26 cellular contexts compared by ENCODE assay signal in the genomic region with DNA sequence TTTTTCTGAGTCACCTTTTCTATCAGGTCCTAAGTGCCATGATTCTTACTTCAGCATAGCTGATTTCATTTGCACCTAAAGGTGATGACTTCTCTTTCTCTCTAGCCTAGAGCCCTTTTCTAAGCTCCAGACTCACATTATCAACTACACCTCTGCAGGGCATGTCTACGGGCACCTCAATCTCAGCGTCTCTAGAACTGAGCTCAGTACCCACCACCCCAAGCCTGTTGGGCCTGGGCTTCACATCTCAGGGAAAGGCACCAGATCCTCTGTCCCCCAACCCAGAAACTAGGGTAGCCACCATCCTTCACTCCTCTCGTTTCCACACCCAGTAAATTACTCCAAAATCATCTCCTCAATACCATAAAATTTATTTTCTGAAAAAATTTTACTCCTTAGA. TPM values are rescaled to one million over a fixed set of nuclear protein-coding genes. Genes with fewer than 3 reads are reported as not detected.
DNase-seq lines count a peak whose midpoint lies in the region; ATAC-seq and TF ChIP-seq lines count a peak whose summit lies in the region.
"Had no signal": no experiment of that assay in that cellular context is flagged by ENCODE, and none has a peak within 500 bp of the region (broad histone marks: within the 10 kb centered on the region; RNA-seq: fewer than 3 reads in every experiment).

No MANE protein-coding gene starts in this region.

- no peaks in the 10 kb centered on the region for H3K27me3 Mint-ChIP-seq in activated naive CD8-positive, alpha-beta T cell treated with anti-CD3 and anti-CD28 coated beads, Interleukin-2, amount 50 U/mL, for 24 hours
- H3K27me3 Mint-ChIP-seq in progenitor cell of endocrine pancreas, result no peaks in the 10 kb centered on the region
- H3K27me3 Mint-ChIP-seq: activated B cell treated with CpG ODN at 0.5 μM for 24 hours had no signal

- H3K4me1 ChIP-seq in right atrium auricular region, result no peaks in the 10 kb centered on the region
- no peaks in the 10 kb centered on the region for H3K4me1 ChIP-seq in HCT116 (ENCODE audit: control insufficient read depth in 1 of 2, insufficient read depth in 2 of 2, low read length in 2 of 2)
- H3K4me1 ChIP-seq: colonic mucosa, prostate gland, stomach, thyroid gland had no signal

- CTCF ChIA-PET in HCT116 (lab: Charles Lee), result interaction anchor here (1.0 to 3.0 kb wide), 2 partner anchors 8 to 10 kb away, joined by 4 to 10 read pairs; no protein-coding TSS in a partner anchor

- peaks cover 4% of the 10 kb centered on the region for H3K4me1 Mint-ChIP-seq in activated naive CD8-positive, alpha-beta T cell treated with anti-CD3 and anti-CD28 coated beads, Interleukin-2, amount 50 U/mL, for 24 hours
- H3K4me1 Mint-ChIP-seq in progenitor cell of endocrine pancreas (ENCODE audit: low read depth), result no peaks in the 10 kb centered on the region
- H3K4me1 Mint-ChIP-seq: activated B cell treated with CpG ODN at 0.5 μM for 24 hours had no signal

- BruUV-seq in HCT116 (replicated peaks; lab: Mats Ljungman, UMichigan), result no TSS peak

- no peak for TF ChIP-seq CTCF in right atrium auricular region (IDR thresholded peaks at IDR 0.05)
- TF ChIP-seq CTCF in HCT116 (IDR thresholded peaks at IDR 0.05 in 2 of 3, conservative IDR thresholded peaks at IDR 0.05 in 1 of 3; ENCODE audit: borderline replicate concordance in 1 of 3, insufficient read depth in 1 of 3, low read depth in 2 of 3, low read length in 2 of 3), result no peak
- no peak for TF ChIP-seq CTCF in progenitor cell of endocrine pancreas (IDR thresholded peaks at IDR 0.05; ENCODE audit: unreplicated experiment)
- TF ChIP-seq CTCF in GM20000 (IDR thresholded peaks at IDR 0.05; ENCODE audit: extremely low read depth, missing control alignments), result no peak

- no peaks in the 10 kb centered on the region for H3K79me2 ChIP-seq in HCT116 (ENCODE audit: insufficient read depth, low read length)

- H3K36me3 Mint-ChIP-seq in activated naive CD8-positive, alpha-beta T cell treated with anti-CD3 and anti-CD28 coated beads, Interleukin-2, amount 50 U/mL, for 24 hours (ENCODE audit: low read depth), result peaks cover 50% of the 10 kb centered on the region
- peaks cover 42% of the 10 kb centered on the region for H3K36me3 Mint-ChIP-seq in progenitor cell of endocrine pancreas (ENCODE audit: insufficient read depth)

- peak overlapping the region; percentile 58 for H3K27ac Mint-ChIP-seq in activated naive CD8-positive, alpha-beta T cell treated with anti-CD3 and anti-CD28 coated beads, Interleukin-2, amount 50 U/mL, for 24 hours
- peak overlapping the region; percentile 67 for H3K27ac Mint-ChIP-seq in progenitor cell of endocrine pancreas
- H3K27ac Mint-ChIP-seq: activated B cell treated with CpG ODN at 0.5 μM for 24 hours had no signal

- H3K9me3 Mint-ChIP-seq in activated naive CD8-positive, alpha-beta T cell treated with anti-CD3 and anti-CD28 coated beads, Interleukin-2, amount 50 U/mL, for 24 hours, result no peaks in the 10 kb centered on the region
- no peaks in the 10 kb centered on the region for H3K9me3 Mint-ChIP-seq in progenitor cell of endocrine pancreas (ENCODE audit: low read depth)
- H3K9me3 Mint-ChIP-seq: activated B cell treated with CpG ODN at 0.5 μM for 24 hours had no signal

- no peak for TF ChIP-seq POLR2A in HCT116 (IDR thresholded peaks at IDR 0.05; ENCODE audit: borderline replicate concordance, extremely low read depth, insufficient read depth, insufficient read length)

- intact Hi-C loops in left ventricle myocardium superior (cut with micrococcal nuclease), result no loop called here
- intact Hi-C loops in HCT116 (cut with micrococcal nuclease), result no loop called here

- no peak overlapping the region for H3K4me2 ChIP-seq in HCT116 (ENCODE audit: low read length)
- H3K4me2 ChIP-seq: PC-9 had no signal

- RAD21 ChIA-PET in HCT116 (lab: Charles Lee; ENCODE audit: low non-redundant PET in 1 of 2, low total read pairs in 2 of 2, uncharacterized antibody in 2 of 2, unreplicated experiment in 2 of 2), result no interaction called here

- POLR2A ChIA-PET in HCT116 (lab: Charles Lee), result no interaction called here

- no peak for TF ChIP-seq RAD21 in HCT116 (IDR thresholded peaks at IDR 0.05; ENCODE audit: low read depth)

- H3K36me3 ChIP-seq in right atrium auricular region (peaks cover 42% of the 10 kb centered on the region), HCT116 (ENCODE audit: control insufficient read depth in 1 of 2, insufficient read depth in 2 of 2, low read length in 2 of 2) (peaks cover 21 to 36% of the 10 kb centered on the region in 2 experiments)
- H3K36me3 ChIP-seq: colonic mucosa, prostate gland had no signal

- no peak for DNase-seq in left ventricle myocardium superior
- DNase-seq in right atrium auricular region (ENCODE audit: low spot score), result no peak
- DNase-seq in HCT116 (ENCODE audit: low read depth, low spot score), result no peak
- no peak for DNase-seq in activated naive CD8-positive, alpha-beta T cell treated with anti-CD3 and anti-CD28 coated beads, Interleukin-2, amount 50 U/mL, for 24 hours
- DNase-seq in progenitor cell of endocrine pancreas (ENCODE audit: low spot score, unreplicated experiment), result no peak
- DNase-seq in activated CD8-positive, alpha-beta memory T cell treated with anti-CD3 and anti-CD28 coated beads, Interleukin-2, amount 50 U/mL, for 4 hours, result no peak
- no peak for DNase-seq in GM20000 (ENCODE audit: low spot score)
- no peak for DNase-seq in NCI-H510A treated with DMSO at 0.1 percent for 48 hours (lab: John Stamatoyannopoulos, UW)
- DNase-seq: activated B cell treated with CpG ODN at 0.5 μM for 24 hours; activated naive CD4-positive, alpha-beta T cell treated with anti-CD3 and anti-CD28 coated beads, Interleukin-2, amount 50 U/mL, for 16 hours; aorta; colonic mucosa; DMS153; foreskin melanocyte; MG63; NCI-H1105 treated with DMSO at 0.1 percent for 48 hours; NCI-H1930; NCI-H524 treated with DMSO at 0.1 percent for 48 hours; PC-9; SHP77; stomach; thyroid gland had no signal

- no peaks in the 10 kb centered on the region for H3K9me2 ChIP-seq in HCT116 (ENCODE audit: insufficient read depth)

- H3K4me3 ChIP-seq in right atrium auricular region (no peak overlapping the region), HCT116 (replicated peaks in 1 of 2; ENCODE audit: low read depth in 1 of 2, low read length in 2 of 2) (no peak overlapping the region)
- H3K4me3 ChIP-seq: colonic mucosa, K562, MG63, PC-9, prostate gland, stomach, thyroid gland had no signal

- no peak overlapping the region for H2AFZ ChIP-seq in HCT116 (ENCODE audit: low read depth, low read length, poor library complexity, severe bottlenecking)
- H2AFZ ChIP-seq: PC-9 had no signal

- H3K27ac ChIP-seq in right atrium auricular region (no peak overlapping the region), HCT116 (ENCODE audit: low read depth, low read length) (no peak overlapping the region)
- H3K27ac ChIP-seq: C4-2B, colonic mucosa, PC-9, prostate gland, stomach, thyroid gland had no signal

- peaks cover 3% of the 10 kb centered on the region; the same call in 1 of the 2 replicates for H4K20me1 ChIP-seq in HCT116 (ENCODE audit: insufficient read depth)

- H3K9ac ChIP-seq in HCT116 (ENCODE audit: low read length), result no peak overlapping the region

- no peak overlapping the region for H3K4me3 Mint-ChIP-seq in activated naive CD8-positive, alpha-beta T cell treated with anti-CD3 and anti-CD28 coated beads, Interleukin-2, amount 50 U/mL, for 24 hours
- H3K4me3 Mint-ChIP-seq in progenitor cell of endocrine pancreas (ENCODE audit: low read depth), result no peak overlapping the region
- H3K4me3 Mint-ChIP-seq: activated B cell treated with CpG ODN at 0.5 μM for 24 hours had no signal

- H3K9me3 ChIP-seq in right atrium auricular region (no peaks in the 10 kb centered on the region), HCT116 (ENCODE audit: control insufficient read depth in 1 of 2, insufficient read depth in 1 of 2, low read depth in 1 of 2, low read length in 2 of 2) (no peaks in the 10 kb centered on the region)
- H3K9me3 ChIP-seq: colonic mucosa, MG63, prostate gland, stomach, thyroid gland had no signal

- no peaks in the 10 kb centered on the region for H3K27me3 ChIP-seq in right atrium auricular region
- H3K27me3 ChIP-seq in HCT116 (ENCODE audit: insufficient read depth, low read length), result no peaks in the 10 kb centered on the region
- H3K27me3 ChIP-seq: colonic mucosa, MG63, stomach, thyroid gland had no signal

- ATAC-seq in left ventricle myocardium superior (peak; percentile 35), HCT116 (peak; percentile 15; the same call in 1 of the 2 replicates)
- no peak for ATAC-seq in activated naive CD8-positive, alpha-beta T cell treated with anti-CD3 and anti-CD28 coated beads, Interleukin-2, amount 50 U/mL, for 24 hours
- ATAC-seq: esophagus mucosa had no signal

TF ChIP-seq in HCT116, 20 proteins besides CTCF, POLR2A, EP300 and RAD21 (continues in another document):
- TF ChIP-seq, protein P1, sequence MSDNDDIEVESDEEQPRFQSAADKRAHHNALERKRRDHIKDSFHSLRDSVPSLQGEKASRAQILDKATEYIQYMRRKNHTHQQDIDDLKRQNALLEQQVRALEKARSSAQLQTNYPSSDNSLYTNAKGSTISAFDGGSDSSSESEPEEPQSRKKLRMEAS (IDR thresholded peaks at IDR 0.05), result no peak
- TF ChIP-seq EZH2 (IDR thresholded peaks at IDR 0.05) (no peak), CBX3 (IDR thresholded peaks at IDR 0.05; ENCODE audit: low read depth) (no peak), ZBTB33 (IDR thresholded peaks at IDR 0.05; ENCODE audit: extremely low read depth, insufficient replicate concordance, low read length) (no peak), ELF1 (IDR thresholded peaks at IDR 0.05; ENCODE audit: borderline replicate concordance, low read depth) (no peak), JUND (IDR thresholded peaks at IDR 0.05) (no peak)

RNA-seq across cellular contexts. Expression of gene PLCG1, which starts 10.6 kb away (rescaled TPM):
- total RNA-seq in left ventricle myocardium superior (56.5 TPM), right atrium auricular region (10 to 100 TPM; 24.1 to 59.5 TPM), HCT116 (2021; ENCODE audit: unreplicated experiment) (45.6 TPM), progenitor cell of endocrine pancreas (391 and 395 TPM in 2 replicates)
- 28.5 and 41.7 TPM in 2 replicates for polyA plus RNA-seq in HCT116 (2012)
